17 cellular contexts compared by ENCODE assay signal in the genomic region with DNA sequence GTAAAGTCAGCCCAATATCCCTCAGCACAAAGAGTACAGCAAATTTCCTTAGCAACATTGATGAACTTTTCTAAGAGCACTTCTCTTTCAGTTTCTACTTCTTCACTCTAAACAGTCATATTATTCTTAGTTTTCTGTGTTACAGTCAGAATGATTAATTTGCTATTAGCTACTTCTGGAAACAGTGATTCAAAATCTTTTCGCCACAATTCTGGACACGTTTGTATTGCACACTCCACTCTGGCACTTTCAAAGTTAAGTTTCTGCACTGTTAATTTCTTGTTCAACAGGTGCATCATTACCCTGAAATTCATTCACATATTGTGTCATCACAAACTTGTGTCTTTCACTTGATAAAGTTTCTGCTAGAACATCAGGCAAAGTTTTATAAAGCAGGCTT. TPM values are rescaled to one million over a fixed set of nuclear protein-coding genes. Genes with fewer than 3 reads are reported as not detected.
A peak's percentile ranks its signal among the peaks of the same experiment; 100 is the strongest.
DNase-seq lines count a peak whose midpoint lies in the region; ATAC-seq and TF ChIP-seq lines count a peak whose summit lies in the region.
"Had no signal": no experiment of that assay in that cellular context is flagged by ENCODE, and none has a peak within 500 bp of the region (broad histone marks: within the 10 kb centered on the region; RNA-seq: fewer than 3 reads in every experiment).

No MANE protein-coding gene starts in this region.

- H4K12ac ChIP-seq in trophoblast cell (ENCODE audit: low read depth, low read length): no peak overlapping the region

- no peak overlapping the region for H2BK120ac ChIP-seq in trophoblast cell (ENCODE audit: insufficient read depth, low read length, poor library complexity)

- intact Hi-C loops in testis (cut with DNase I; ENCODE audit: low total_unique reads): no loop called here

- H3K4me2 ChIP-seq in OCI-LY3 (ENCODE audit: low read length) (0 out of 2 replicates have a peak overlapping the region, but pooled peaks have one; percentile 1), trophoblast cell (ENCODE audit: low read length) (no peak overlapping the region)

- H3K4me3 ChIP-seq in GM12865 (ENCODE audit: low read depth, low read length): no peak overlapping the region
- no peak overlapping the region for H3K4me3 ChIP-seq in OCI-LY3 (ENCODE audit: low read length)
- H3K4me3 ChIP-seq in trophoblast cell (ENCODE audit: low read depth, low read length): no peak overlapping the region
- no peak overlapping the region for H3K4me3 ChIP-seq in testis
- H3K4me3 ChIP-seq: Peyer's patch had no signal

- H3K27me3 ChIP-seq in OCI-LY3 (ENCODE audit: low read depth, low read length): no peaks in the 10 kb centered on the region
- no peaks in the 10 kb centered on the region for H3K27me3 ChIP-seq in trophoblast cell (ENCODE audit: insufficient read depth, low read length)
- H3K27me3 ChIP-seq in testis: no peaks in the 10 kb centered on the region
- H3K27me3 ChIP-seq: Peyer's patch had no signal

- H3K23ac ChIP-seq in trophoblast cell (ENCODE audit: low read length): no peak overlapping the region

- ATAC-seq in GM18520 (IDR thresholded peaks at IDR 0.05; ENCODE audit: unreplicated experiment): peak; percentile 41
- ATAC-seq in HG02870 (IDR thresholded peaks at IDR 0.05; ENCODE audit: unreplicated experiment): peak; percentile 41
- ATAC-seq: Right ventricle myocardium inferior had no signal

- H2BK12ac ChIP-seq in trophoblast cell (ENCODE audit: low read length): no peak overlapping the region

- DNase-seq in GM12865 (ENCODE audit: low read depth) (peak; percentile 35), trophoblast cell (no peak), hippocampal formation (lab: John Stamatoyannopoulos, UW) (no peak), testis (no peak)
- DNase-seq: COR-L47, DMS153, GOT3, KBM-7, NCI-H1436, NCI-H2029 treated with DMSO at 0.1 percent for 48 hours, NCI-H510A, NCI-H82, Peyer's patch had no signal

- H3K9me3 ChIP-seq in OCI-LY3 (ENCODE audit: insufficient read depth, low read length): no peaks in the 10 kb centered on the region
- no peaks in the 10 kb centered on the region for H3K9me3 ChIP-seq in trophoblast cell (ENCODE audit: insufficient read depth, low read depth, low read length)
- H3K9me3 ChIP-seq in testis: no peaks in the 10 kb centered on the region
- H3K9me3 ChIP-seq: Peyer's patch had no signal

- WGBS in trophoblast cell (ENCODE audit: extremely low coverage, insufficient coverage, insufficient read length): no CpG with 5 or more reads among the region's 2 CpGs
- WGBS in testis, 2 donors: 86 to 89% methylated on average over 2 of the region's 2 CpGs

- no peak overlapping the region for H2BK5ac ChIP-seq in trophoblast cell (ENCODE audit: low read depth, low read length, poor library complexity)

- no peak overlapping the region for H3K9ac ChIP-seq in OCI-LY3 (ENCODE audit: low read length)
- H3K9ac ChIP-seq in trophoblast cell (ENCODE audit: low read length): no peak overlapping the region

- peaks cover 3% of the 10 kb centered on the region; the same call in 1 of the 2 replicates for H4K20me1 ChIP-seq in OCI-LY3 (ENCODE audit: insufficient read depth, low read length)

- H3K79me2 ChIP-seq in OCI-LY3 (ENCODE audit: low read length): peaks cover 55% of the 10 kb centered on the region
- no peaks in the 10 kb centered on the region for H3K79me2 ChIP-seq in trophoblast cell (ENCODE audit: control insufficient read depth, insufficient read depth, low read length, poor library complexity)

- no peak overlapping the region for H4K91ac ChIP-seq in trophoblast cell (ENCODE audit: low read depth, low read length)

- H3K27ac ChIP-seq in OCI-LY3 (ENCODE audit: low read length): no peak overlapping the region
- H3K27ac ChIP-seq in trophoblast cell (ENCODE audit: low read depth, low read length): no peak overlapping the region
- H3K27ac ChIP-seq in testis: no peak overlapping the region
- H3K27ac ChIP-seq: Peyer's patch had no signal

- H3K4me1 ChIP-seq in OCI-LY3 (ENCODE audit: low read length) (peaks cover 19% of the 10 kb centered on the region), trophoblast cell (ENCODE audit: control insufficient read depth in 1 of 2, insufficient read depth in 2 of 2, low read length in 2 of 2) (peaks cover 3 to 12% of the 10 kb centered on the region in 2 experiments), testis (no peaks in the 10 kb centered on the region)

- H3K36me3 ChIP-seq in OCI-LY3 (replicated peaks; ENCODE audit: low read depth, low read length): no peaks in the 10 kb centered on the region
- H3K36me3 ChIP-seq in trophoblast cell (ENCODE audit: control insufficient read depth in 1 of 2, insufficient read depth in 2 of 2, low read length in 2 of 2): no peaks in the 10 kb centered on the region
- H3K36me3 ChIP-seq in testis (ENCODE audit: low read depth, missing control alignments): no peaks in the 10 kb centered on the region
- H3K36me3 ChIP-seq: Peyer's patch had no signal

- H3K79me1 ChIP-seq in trophoblast cell (ENCODE audit: low read length): no peaks in the 10 kb centered on the region

- no peak for TF ChIP-seq CTCF in GM12865 (IDR thresholded peaks at IDR 0.05; ENCODE audit: insufficient read depth, low read depth, low read length, missing control alignments)
- TF ChIP-seq CTCF in OCI-LY3 (IDR thresholded peaks at IDR 0.05; ENCODE audit: low read depth, low read length): no peak
- TF ChIP-seq CTCF in testis (IDR thresholded peaks at IDR 0.05): no peak

- no peak for TF ChIP-seq POLR2A in testis (IDR thresholded peaks at IDR 0.05)

- H3K14ac ChIP-seq in trophoblast cell (ENCODE audit: low read length): no peak overlapping the region

- H2AK5ac ChIP-seq in trophoblast cell (ENCODE audit: low read length): no peak overlapping the region

- no peak overlapping the region for H4K8ac ChIP-seq in trophoblast cell (ENCODE audit: low read depth, low read length)

- H3K18ac ChIP-seq in trophoblast cell (ENCODE audit: low read length): no peak overlapping the region

- no peak overlapping the region for H3K4ac ChIP-seq in trophoblast cell (ENCODE audit: low read depth, low read length)

- H2AFZ ChIP-seq in OCI-LY3 (ENCODE audit: low read depth, low read length) (no peak overlapping the region), trophoblast cell (ENCODE audit: insufficient read depth, low read length, poor library complexity) (no peak overlapping the region)

RNA-seq across cellular contexts. Expression of a gene that starts 22.5 kb away (rescaled TPM):
- polyA plus RNA-seq in trophoblast cell (2013): 55.8 and 60.9 TPM in 2 replicates
- 10 to 100 TPM in 1 of 2 donors, 1 to 10 TPM in 1; 5.8 to 12.1 TPM for total RNA-seq in testis
- 8.9 TPM for polyA plus RNA-seq in testis (ENCODE audit: insufficient read depth, low read depth, low replicate concordance)
